ENCODE assay signal across 1 cellular context in the genomic region with DNA sequence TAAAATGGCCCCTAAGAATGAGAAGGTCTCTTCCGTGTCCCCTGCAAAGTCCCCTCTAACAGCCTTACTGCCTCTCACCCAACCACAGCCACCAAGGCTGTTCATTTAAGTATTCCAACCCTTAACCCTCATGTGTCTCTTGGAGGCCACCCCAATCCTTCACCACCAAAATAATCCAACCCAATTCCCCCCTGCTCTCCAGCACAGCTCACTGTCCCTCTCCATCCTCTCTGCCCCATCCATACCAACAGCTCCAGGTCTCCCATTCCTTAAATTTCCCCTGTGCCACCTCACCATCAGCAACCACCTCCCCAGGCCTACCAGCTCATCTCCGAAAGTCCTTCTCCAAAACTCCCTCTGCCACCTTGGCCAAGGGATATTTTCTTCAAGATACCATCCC.
TF ChIP-seq lines count a peak whose summit lies in the region.

No MANE protein-coding gene starts in this region.

TF ChIP-seq in K562, 482 proteins besides CTCF, POLR2A, EP300 and RAD21 (continued from another document):
- TF ChIP-seq NR2F6 (CRISPR knock-in tag; IDR thresholded peaks at IDR 0.05), result no peak
- TF ChIP-seq, protein P1, sequence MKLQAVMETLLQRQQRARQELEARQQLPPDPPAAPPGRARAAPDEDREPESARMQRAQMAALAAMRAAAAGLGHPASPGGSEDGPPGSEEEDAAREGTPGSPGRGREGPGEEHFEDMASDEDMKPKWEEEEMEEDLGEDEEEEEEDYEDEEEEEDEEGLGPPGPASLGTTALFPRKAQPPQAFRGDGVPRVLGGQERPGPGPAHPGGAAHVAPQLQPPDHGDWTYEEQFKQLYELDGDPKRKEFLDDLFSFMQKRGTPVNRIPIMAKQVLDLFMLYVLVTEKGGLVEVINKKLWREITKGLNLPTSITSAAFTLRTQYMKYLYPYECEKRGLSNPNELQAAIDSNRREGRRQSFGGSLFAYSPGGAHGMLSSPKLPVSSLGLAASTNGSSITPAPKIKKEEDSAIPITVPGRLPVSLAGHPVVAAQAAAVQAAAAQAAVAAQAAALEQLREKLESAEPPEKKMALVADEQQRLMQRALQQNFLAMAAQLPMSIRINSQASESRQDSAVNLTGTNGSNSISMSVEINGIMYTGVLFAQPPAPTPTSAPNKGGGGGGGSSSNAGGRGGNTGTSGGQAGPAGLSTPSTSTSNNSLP (IDR thresholded peaks at IDR 0.05; ENCODE audit: borderline replicate concordance, low read depth, low read length), result no peak
- no peak for TF ChIP-seq KDM2B (CRISPR knock-in tag; IDR thresholded peaks at IDR 0.05)
